20 cellular contexts compared by ENCODE assay signal in the genomic region with DNA sequence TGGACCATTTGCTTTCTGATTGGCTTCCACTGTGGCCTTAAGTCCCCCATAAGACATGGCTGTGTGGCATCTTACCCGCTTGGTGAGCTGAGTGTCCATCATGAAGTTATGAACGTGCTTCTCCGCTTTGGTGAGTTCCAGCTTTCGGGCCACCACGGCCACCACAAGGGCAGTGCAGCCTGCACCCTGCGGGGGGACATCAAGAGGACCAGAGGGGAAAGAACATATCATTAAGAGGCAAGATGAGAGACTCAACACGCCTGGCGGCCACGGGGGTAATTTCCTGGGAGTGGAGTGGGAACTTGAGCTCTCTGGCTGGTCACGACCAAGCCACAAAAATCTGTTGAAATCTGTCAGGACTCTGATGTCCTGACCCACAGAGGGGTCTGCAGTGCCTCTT.
A peak's percentile ranks its signal among the peaks of the same experiment; 100 is the strongest.
DNase-seq lines count a peak whose midpoint lies in the region; ATAC-seq, FAIRE-seq and TF ChIP-seq lines count a peak whose summit lies in the region.
"Had no signal": no experiment of that assay in that cellular context is flagged by ENCODE, and none has a peak within 500 bp of the region (broad histone marks: within the 10 kb centered on the region; RNA-seq: fewer than 3 reads in every experiment).

No MANE protein-coding gene starts in this region.

- TF ChIP-seq POLR2A in sigmoid colon (IDR thresholded peaks at IDR 0.05) = no peak

- DNase-seq in MV-4-11 (lab: John Stamatoyannopoulos, UW) (peak; percentile 13), sigmoid colon (peak; percentile 54), D721Med (ENCODE audit: insufficient read length, low spot score) (no peak), COLO668 (lab: John Stamatoyannopoulos, UW; ENCODE audit: unreplicated experiment) (no peak), left ventricle myocardium superior (no peak)
- DNase-seq: ACHN, AML-193, COR-L47, Karpas-422, NCI-H1048, NCI-H1436, NCI-H1930, NCI-H345, NCI-H524 treated with DMSO at 0.1 percent for 48 hours, RPMI8226, SHP77 treated with DMSO at 0.1 percent for 48 hours had no signal

- no peak for TF ChIP-seq EP300 in sigmoid colon (IDR thresholded peaks at IDR 0.05)

- peak overlapping the region in 8 of 11 experiments; percentile 4 to 75 (median 43); a peak in 13 of 22 replicates for H3K4me2 ChIP-seq in BLaER1 treated with 17β-estradiol and CSF1 and Interleukin-3, amounts not matched to agents 10 nM and 100 nM
- H3K4me2 ChIP-seq: GM23338 had no signal

- WGBS in sigmoid colon, 2 donors = 91 to 94% methylated on average over 10 of the region's 10 CpGs

- no peak for ATAC-seq in left ventricle myocardium superior
- ATAC-seq: HCT116 had no signal

- H3K9me3 ChIP-seq in BLaER1 treated with 17β-estradiol and CSF1 and Interleukin-3, amounts not matched to agents 10 nM and 100 nM (replicated peaks in 1 of 11) = no peaks in the 10 kb centered on the region
- no peaks in the 10 kb centered on the region for H3K9me3 ChIP-seq in sigmoid colon

- H3K4me3 ChIP-seq in BLaER1 treated with 17β-estradiol and CSF1 and Interleukin-3, amounts not matched to agents 10 nM and 100 nM = no peak overlapping the region
- no peak overlapping the region for H3K4me3 ChIP-seq in sigmoid colon
- H3K4me3 ChIP-seq: GM23338 had no signal

- no peak overlapping the region for H3K9ac ChIP-seq in BLaER1 treated with 17β-estradiol and CSF1 and Interleukin-3, amounts not matched to agents 10 nM and 100 nM

- peaks cover 8 to 62% (median 49%) of the 10 kb centered on the region in 10 experiments; a peak in 19 of 20 replicates for H3K4me1 ChIP-seq in BLaER1 treated with 17β-estradiol and CSF1 and Interleukin-3, amounts not matched to agents 10 nM and 100 nM
- H3K4me1 ChIP-seq in sigmoid colon = peaks cover 0 to 51% (median 40%) of the 10 kb centered on the region in 4 donors

- H3K36me3 ChIP-seq in BLaER1 treated with 17β-estradiol and CSF1 and Interleukin-3, amounts not matched to agents 10 nM and 100 nM = no peaks in the 10 kb centered on the region
- H3K36me3 ChIP-seq in sigmoid colon = no peaks in the 10 kb centered on the region

- H3K27ac ChIP-seq in BLaER1 treated with 17β-estradiol and CSF1 and Interleukin-3, amounts not matched to agents 10 nM and 100 nM = no peak overlapping the region
- H3K27ac ChIP-seq in layer of hippocampus (ENCODE audit: low read depth, low read length) (peak overlapping the region; percentile 75), sigmoid colon (peak overlapping the region in 3 of 4 donors; percentile 21 to 80 (median 75))

- TF ChIP-seq CTCF in sigmoid colon (IDR thresholded peaks at IDR 0.05) = no peak
- TF ChIP-seq CTCF in D721Med (IDR thresholded peaks at IDR 0.05; ENCODE audit: insufficient read depth, missing control alignments) = no peak

- no peak for FAIRE-seq in D721Med (lab: Jason Lieb, UNC)

- intact Hi-C loops in sigmoid colon (cut with DNase I) = no loop called here
- intact Hi-C loops in left ventricle myocardium superior (cut with micrococcal nuclease) = no loop called here

- no peaks in the 10 kb centered on the region for H3K27me3 ChIP-seq in BLaER1 treated with 17β-estradiol and CSF1 and Interleukin-3, amounts not matched to agents 10 nM and 100 nM
- no peaks in the 10 kb centered on the region for H3K27me3 ChIP-seq in layer of hippocampus (ENCODE audit: control insufficient read depth, insufficient read depth, low read length)
- no peaks in the 10 kb centered on the region for H3K27me3 ChIP-seq in sigmoid colon

- H4K20me1 ChIP-seq in BLaER1 treated with 17β-estradiol and CSF1 and Interleukin-3, amounts not matched to agents 10 nM and 100 nM = no peaks in the 10 kb centered on the region

Comparison
In these comparisons a context has a peak if more than half of its experiments do, and no peak if none do; other contexts are left out.
1. H3K27ac ChIP-seq: peak in layer of hippocampus (single experiment) and sigmoid colon (3 of 4); none in BLaER1 treated with 17β-estradiol and CSF1 and Interleukin-3, amounts not matched to agents 10 nM and 100 nM (0 of 11).
2. DNase-seq: peak in MV-4-11 (single experiment) and sigmoid colon (single experiment); none in D721Med (single experiment), COLO668 (single experiment) and left ventricle myocardium superior (single experiment).